Comparison of ENCODE assay signal across 1 cellular context in genomic region chr11:74948898-74949747, GRCh38.
TF ChIP-seq lines count a peak whose summit lies in the region.

Gene SPCS2, plus strand, starts transcription at chr11:74949266. Its CDS starts 20 bp downstream, at chr11:74949286.
Gene XRRA1, minus strand, starts transcription at chr11:74949091. Its CDS starts 8,213 bp downstream, at chr11:74940878.

TF ChIP-seq in HEK293, 187 proteins besides CTCF, POLR2A, EP300 and RAD21 (continued from another document and continues in another):
- TF ChIP-seq ZNF148 (tag by site-specific recombination; IDR thresholded peaks at IDR 0.05; ENCODE audit: borderline replicate concordance) (no peak), RBAK (tag by site-specific recombination; IDR thresholded peaks at IDR 0.05) (no peak), ZNF404 (tag by site-specific recombination; IDR thresholded peaks at IDR 0.05) (no peak), ZNF248 (tag by site-specific recombination; IDR thresholded peaks at IDR 0.05) (no peak), ZNF394 (tag by site-specific recombination; IDR thresholded peaks at IDR 0.05; ENCODE audit: borderline replicate concordance) (peak; percentile 98), ZNF747 (tag by site-specific recombination; IDR thresholded peaks at IDR 0.05) (no peak), REST (tag by site-specific recombination; IDR thresholded peaks at IDR 0.05) (no peak), ZNF362 (tag by site-specific recombination; IDR thresholded peaks at IDR 0.05) (no peak), ZBTB17 (tag by site-specific recombination; IDR thresholded peaks at IDR 0.05) (peak; percentile 93), ZBTB48 (tag by site-specific recombination; IDR thresholded peaks at IDR 0.05) (peak; percentile 51; the same call in 1 of the 2 replicates), KLF10 (tag by site-specific recombination; IDR thresholded peaks at IDR 0.05) (no peak), INSM2 (tag by site-specific recombination; IDR thresholded peaks at IDR 0.05) (no peak), ZBTB8A (tag by site-specific recombination; IDR thresholded peaks at IDR 0.05) (peak; percentile 14; the same call in 1 of the 2 replicates), ZNF24 (tag by site-specific recombination; IDR thresholded peaks at IDR 0.05) (0 out of 2 replicates have a peak, but pooled peaks have one; percentile 30), ZNF132 (tag by site-specific recombination; IDR thresholded peaks at IDR 0.05; ENCODE audit: borderline replicate concordance) (no peak), ZNF558 (tag by site-specific recombination; IDR thresholded peaks at IDR 0.05) (no peak), GFI1B (tag by site-specific recombination; IDR thresholded peaks at IDR 0.05) (no peak), YY2 (tag by site-specific recombination; IDR thresholded peaks at IDR 0.05) (peak; percentile 87), SP2 (tag by site-specific recombination; IDR thresholded peaks at IDR 0.05) (peak; percentile 92), ZNF146 (tag by site-specific recombination; IDR thresholded peaks at IDR 0.05) (no peak), ZNF791 (tag by site-specific recombination; IDR thresholded peaks at IDR 0.05) (no peak), ZNF214 (tag by site-specific recombination; IDR thresholded peaks at IDR 0.05; ENCODE audit: borderline replicate concordance) (no peak), ZNF221 (tag by site-specific recombination; IDR thresholded peaks at IDR 0.05; ENCODE audit: borderline replicate concordance) (no peak), BCL11B (tag by site-specific recombination; IDR thresholded peaks at IDR 0.05; ENCODE audit: low read depth) (no peak), ZNF473 (tag by site-specific recombination; IDR thresholded peaks at IDR 0.05) (no peak), ZNF433 (tag by site-specific recombination; IDR thresholded peaks at IDR 0.05; ENCODE audit: low read depth) (no peak), ZNF610 (tag by site-specific recombination; IDR thresholded peaks at IDR 0.05; ENCODE audit: borderline replicate concordance) (no peak), ZNF292 (tag by site-specific recombination; IDR thresholded peaks at IDR 0.05; ENCODE audit: borderline replicate concordance, low read depth) (no peak), ZNF561 (tag by site-specific recombination; IDR thresholded peaks at IDR 0.05; ENCODE audit: borderline replicate concordance) (0 out of 2 replicates have a peak, but pooled peaks have one; percentile 21), ZNF302 (tag by site-specific recombination; IDR thresholded peaks at IDR 0.05; ENCODE audit: low read depth) (no peak), HIC1 (tag by site-specific recombination; IDR thresholded peaks at IDR 0.05) (no peak), ZNF133 (tag by site-specific recombination; IDR thresholded peaks at IDR 0.05) (no peak), FEZF1 (tag by site-specific recombination; IDR thresholded peaks at IDR 0.05) (no peak), OVOL3 (tag by site-specific recombination; IDR thresholded peaks at IDR 0.05) (0 out of 2 replicates have a peak, but pooled peaks have one; percentile 19), SP7 (tag by site-specific recombination; IDR thresholded peaks at IDR 0.05) (peak; percentile 52; the same call in 1 of the 2 replicates), PATZ1 (tag by site-specific recombination; IDR thresholded peaks at IDR 0.05) (0 out of 2 replicates have a peak, but pooled peaks have one; percentile 16), ZNF580 (tag by site-specific recombination; IDR thresholded peaks at IDR 0.05) (peak; percentile 54; the same call in 1 of the 2 replicates), GLI2 (tag by site-specific recombination; IDR thresholded peaks at IDR 0.05; ENCODE audit: borderline replicate concordance, low read depth) (no peak), ZBTB20 (tag by site-specific recombination; IDR thresholded peaks at IDR 0.05) (no peak), AEBP2 (tag by site-specific recombination; IDR thresholded peaks at IDR 0.05; ENCODE audit: borderline replicate concordance) (no peak), KLF8 (tag by site-specific recombination; IDR thresholded peaks at IDR 0.05) (peak; percentile 22; the same call in 1 of the 2 replicates), ZNF837 (tag by site-specific recombination; IDR thresholded peaks at IDR 0.05) (no peak), EGR2 (tag by site-specific recombination; IDR thresholded peaks at IDR 0.05; ENCODE audit: low read depth) (peak; percentile 71), ZNF701 (tag by site-specific recombination; IDR thresholded peaks at IDR 0.05) (no peak), ZNF501 (tag by site-specific recombination; IDR thresholded peaks at IDR 0.05) (no peak; the same call in 1 of the 2 replicates), ZNF530 (tag by site-specific recombination; IDR thresholded peaks at IDR 0.05; ENCODE audit: low read depth) (no peak), ZNF184 (tag by site-specific recombination; IDR thresholded peaks at IDR 0.05) (no peak), ZXDB (tag by site-specific recombination; IDR thresholded peaks at IDR 0.05) (no peak), SP3 (tag by site-specific recombination; IDR thresholded peaks at IDR 0.05) (peak; percentile 67; the same call in 1 of the 2 replicates), ZNF629 (tag by site-specific recombination; IDR thresholded peaks at IDR 0.05) (peak; percentile 56), ZSCAN4 (tag by site-specific recombination; IDR thresholded peaks at IDR 0.05) (no peak; the same call in 1 of the 2 replicates), ZNF391 (tag by site-specific recombination; IDR thresholded peaks at IDR 0.05; ENCODE audit: borderline replicate concordance, low read depth) (no peak), ZNF223 (tag by site-specific recombination; IDR thresholded peaks at IDR 0.05) (no peak), ZNF626 (tag by site-specific recombination; IDR thresholded peaks at IDR 0.05) (no peak), ZNF621 (tag by site-specific recombination; IDR thresholded peaks at IDR 0.05) (no peak)
